In genomic region chr2:69988086-69988635, GRCh38 we compare ENCODE assay signal across 21 cellular contexts.
"Had no signal": no experiment of that assay in that cellular context is flagged by ENCODE, and none has a peak within 500 bp of the region (broad histone marks: within the 10 kb centered on the region; RNA-seq: fewer than 3 reads in every experiment).

No MANE protein-coding gene starts in this region.

- DNase-seq: activated CD8-positive, alpha-beta memory T cell treated with anti-CD3 and anti-CD28 coated beads for 24 hours; activated CD8-positive, alpha-beta memory T cell treated with anti-CD3 and anti-CD28 coated beads, Interleukin-2, amount 50 U/mL, for 48 hours; activated T-cell treated with anti-CD3 and anti-CD28 coated beads, Interleukin-2, amount 50 U/mL, for 72 hours; adrenal gland; effector CD4-positive, alpha-beta T cell; head of caudate nucleus; kidney; left lung; ovary; right lobe of liver; SJCRH30; small intestine; stimulated activated CD4-positive, alpha-beta T cell treated with anti-CD3 and anti-CD28 coated beads, Interleukin-4, amount 100 ng/mL, for 1 hour; uterus had no signal

- H3K27me3 ChIP-seq: adrenal gland, breast epithelium, gastrocnemius medialis, left lung, ovary, right lobe of liver, SJCRH30, thyroid gland, uterus had no signal

- H3K36me3 ChIP-seq: adrenal gland, breast epithelium, gastrocnemius medialis, ovary, right lobe of liver, SJCRH30, thyroid gland, uterus had no signal

- H3K27ac ChIP-seq: adrenal gland, breast epithelium, coronary artery, left lung, ovary, right lobe of liver, SJCRH30, thyroid gland, uterus had no signal

- H3K27ac Mint-ChIP-seq: activated T-cell treated with anti-CD3 and anti-CD28 coated beads, Interleukin-2, amount 50 U/mL, for 72 hours; mesothelial cell of epicardium had no signal

- H3K9me3 ChIP-seq: adrenal gland, breast epithelium, gastrocnemius medialis, left lung, ovary, right lobe of liver, SJCRH30, thyroid gland, uterus had no signal

- H3K4me3 ChIP-seq: adrenal gland, breast epithelium, coronary artery, gastrocnemius medialis, left lung, ovary, right lobe of liver, SJCRH30, thyroid gland, uterus had no signal

- H3K9me3 Mint-ChIP-seq: activated T-cell treated with anti-CD3 and anti-CD28 coated beads, Interleukin-2, amount 50 U/mL, for 72 hours; stimulated activated effector memory CD8-positive, alpha-beta T cell treated with anti-CD3 and anti-CD28 coated beads, Interleukin-12 subunit alpha, Interleukin-12 subunit beta, amount 100 ng/mL, for 72 hours had no signal

- H3K36me3 Mint-ChIP-seq: stimulated activated effector memory CD8-positive, alpha-beta T cell treated with anti-CD3 and anti-CD28 coated beads, Interleukin-12 subunit alpha, Interleukin-12 subunit beta, amount 100 ng/mL, for 72 hours had no signal

- ATAC-seq: activated CD4-positive, CD25-positive, alpha-beta regulatory T cell treated with anti-CD3 and anti-CD28 coated beads, Interleukin-2, amount 50 U/mL, for 24 hours; left lung; right lobe of liver; stimulated activated effector memory CD8-positive, alpha-beta T cell treated with anti-CD3 and anti-CD28 coated beads, Interleukin-12 subunit alpha, Interleukin-12 subunit beta, amount 100 ng/mL, for 72 hours had no signal

- H3K4me3 Mint-ChIP-seq: activated T-cell treated with anti-CD3 and anti-CD28 coated beads, Interleukin-2, amount 50 U/mL, for 72 hours; mesothelial cell of epicardium; stimulated activated effector memory CD8-positive, alpha-beta T cell treated with anti-CD3 and anti-CD28 coated beads, Interleukin-12 subunit alpha, Interleukin-12 subunit beta, amount 100 ng/mL, for 72 hours had no signal

- H3K4me1 ChIP-seq: adrenal gland, breast epithelium, uterus had no signal
